ENCODE assay signal across 8 cellular contexts in genomic region chr14:77457522-77458248, GRCh38. TPM values are rescaled to one million over a fixed set of nuclear protein-coding genes. Genes with fewer than 3 reads are reported as not detected.
DNase-seq lines count a peak whose midpoint lies in the region; ATAC-seq, FAIRE-seq and TF ChIP-seq lines count a peak whose summit lies in the region.

Gene AHSA1, plus strand, starts transcription at chr14:77458093. Its CDS starts 97 bp downstream, at chr14:77458190.
Gene VIPAS39, minus strand, starts transcription at chr14:77457601. Its CDS starts 3,499 bp downstream, at chr14:77454102.

- H3K9me3 Mint-ChIP-seq in activated T-cell treated with anti-CD3 and anti-CD28 coated beads, Interleukin-2, amount 50 U/mL, for 72 hours, result no peaks in the 10 kb centered on the region

- ATAC-seq in GM21786 (IDR thresholded peaks at IDR 0.05; ENCODE audit: unreplicated experiment), result peak; percentile 91
- peak; percentile 95 for ATAC-seq in activated T-cell treated with anti-CD3 and anti-CD28 coated beads, Interleukin-2, amount 50 U/mL, for 72 hours (replicated peaks in 1 of 2)

- no peaks in the 10 kb centered on the region for H3K27me3 Mint-ChIP-seq in activated T-cell treated with anti-CD3 and anti-CD28 coated beads, Interleukin-2, amount 50 U/mL, for 72 hours (ENCODE audit: low read depth)

- H3K4me3 ChIP-seq in esophagus squamous epithelium, result peak within 1 kb of the TSS; percentile 83 to 99 (median 88)

- H3K27ac ChIP-seq in KOPT-K1 (ENCODE audit: low read depth, low read length, poor library complexity, severe bottlenecking) (peak within 1 kb of the TSS; percentile 94), esophagus squamous epithelium (peak within 1 kb of the TSS; percentile 88 to 96 (median 94))

- no peak for TF ChIP-seq CTCF in esophagus squamous epithelium (IDR thresholded peaks at IDR 0.05)

- peak within 1 kb of the TSS; percentile 97 to 100 for H3K4me3 Mint-ChIP-seq in activated T-cell treated with anti-CD3 and anti-CD28 coated beads, Interleukin-2, amount 50 U/mL, for 72 hours

- H3K36me3 Mint-ChIP-seq in activated T-cell treated with anti-CD3 and anti-CD28 coated beads, Interleukin-2, amount 50 U/mL, for 72 hours (ENCODE audit: insufficient read depth in 2 of 2), result peaks cover 19 to 35% of the 10 kb centered on the region in 2 donors

- peak within 1 kb of the TSS; percentile 100 for H3K27ac Mint-ChIP-seq in activated T-cell treated with anti-CD3 and anti-CD28 coated beads, Interleukin-2, amount 50 U/mL, for 72 hours

- peaks cover 42% of the 10 kb centered on the region for H3K4me1 Mint-ChIP-seq in activated T-cell treated with anti-CD3 and anti-CD28 coated beads, Interleukin-2, amount 50 U/mL, for 72 hours (ENCODE audit: low read depth)

- peak in 3 of 4 donors; percentile 54 to 74 (median 66) for TF ChIP-seq POLR2A in esophagus squamous epithelium (IDR thresholded peaks at IDR 0.05)

- peak; percentile 65 for FAIRE-seq in RCC 7860 (lab: Jason Lieb, UNC)

- H3K4me1 ChIP-seq in esophagus squamous epithelium, result peaks cover 0 to 38% (median 19%) of the 10 kb centered on the region in 3 donors

- H3K36me3 ChIP-seq in KOPT-K1 (ENCODE audit: insufficient read depth, low read length) (peaks cover 34% of the 10 kb centered on the region), esophagus squamous epithelium (peaks cover 16 to 44% (median 30%) of the 10 kb centered on the region in 3 donors)

- no peaks in the 10 kb centered on the region for H3K9me3 ChIP-seq in KOPT-K1 (ENCODE audit: insufficient read depth, low read length, poor library complexity, severe bottlenecking)
- H3K9me3 ChIP-seq in esophagus squamous epithelium, result no peaks in the 10 kb centered on the region

- no peaks in the 10 kb centered on the region for H3K27me3 ChIP-seq in esophagus squamous epithelium

- DNase-seq in DMS79 (lab: John Stamatoyannopoulos, UW) (peak; percentile 100), RCC 7860 (ENCODE audit: low spot score) (peak; percentile 90), esophagus squamous epithelium (lab: John Stamatoyannopoulos, UW) (peak; percentile 92), myocyte (ENCODE audit: low read depth) (peak; percentile 99)
- DNase-seq in activated T-cell treated with anti-CD3 and anti-CD28 coated beads, Interleukin-2, amount 50 U/mL, for 72 hours, result peak; percentile 91 to 96
- peak; percentile 79 to 95 for DNase-seq in stimulated activated CD8-positive, alpha-beta memory T cell treated with anti-CD3 and anti-CD28 coated beads, Interleukin-7, amount 100 ng/mL, for 48 hours (ENCODE audit: extremely low read depth in 1 of 2, low read depth in 1 of 2)

- intact Hi-C loops in esophagus squamous epithelium (cut with DNase I), result no loop called here

- WGBS in esophagus squamous epithelium, 2 donors, result 0 to 1% methylated on average over 26 to 39 of the region's 50 CpGs

RNA-seq across cellular contexts. Expression of gene AHSA1, which starts in this region (rescaled TPM):
- 100 to 1,000 TPM in 1 of 2 donors, 10 to 100 TPM in 1; 79.1 to 101 TPM for total RNA-seq in activated T-cell treated with anti-CD3 and anti-CD28 coated beads, Interleukin-2, amount 50 U/mL, for 72 hours
- total RNA-seq in esophagus squamous epithelium (100 to 1,000 TPM in 3 of 4 donors, 10 to 100 TPM in 1; 98.6 to 166 (median 120) TPM), myocyte (165 and 207 TPM in 2 replicates)
- 138 TPM for polyA plus RNA-seq in myocyte (2012)

RNA-seq across cellular contexts. Expression of gene VIPAS39, which starts in this region (rescaled TPM):
- 10 to 100 TPM; 18.9 to 25.5 TPM for total RNA-seq in activated T-cell treated with anti-CD3 and anti-CD28 coated beads, Interleukin-2, amount 50 U/mL, for 72 hours
- total RNA-seq in esophagus squamous epithelium (10 to 100 TPM; 13.2 to 15.3 (median 13.8) TPM), myocyte (20.0 and 20.2 TPM in 2 replicates)
- polyA plus RNA-seq in myocyte (2012), result 27.2 TPM

Comparison
In these comparisons a context has a peak if more than half of its experiments do, and no peak if none do; other contexts are left out.
1. Peak in every context shown above with its lines: DNase-seq, ATAC-seq, H3K4me3 ChIP-seq and H3K27ac ChIP-seq.